ENCODE assay signal across 15 cellular contexts in the genomic region with DNA sequence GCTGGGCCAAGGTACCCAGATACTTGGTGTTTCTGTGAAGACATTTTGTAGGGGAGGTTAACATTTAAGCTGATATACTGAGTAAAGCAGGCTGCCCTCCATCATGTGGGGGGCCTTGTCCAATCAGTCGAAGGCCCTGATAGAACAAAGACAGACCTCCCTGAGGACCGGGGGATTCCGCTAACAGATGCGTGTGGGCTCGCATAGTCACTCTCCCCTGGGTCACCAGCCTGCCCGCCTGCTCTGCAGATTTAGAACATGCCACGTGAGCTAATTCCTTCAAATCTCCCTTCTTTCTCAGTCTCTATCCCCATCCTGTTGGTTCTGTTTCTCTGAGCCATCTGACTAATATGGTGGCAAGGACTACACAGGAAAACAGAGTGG.
"Had no signal": no experiment of that assay in that cellular context is flagged by ENCODE, and none has a peak within 500 bp of the region (broad histone marks: within the 10 kb centered on the region; RNA-seq: fewer than 3 reads in every experiment).

No MANE protein-coding gene starts in this region.

- H3K4me1 ChIP-seq: SJSA1 had no signal

- H3K36me3 ChIP-seq: MG63, SJSA1 had no signal

- H3K27ac ChIP-seq: SJSA1, SK-N-MC had no signal

- H3K4me3 ChIP-seq: MG63, SJSA1, SK-N-MC had no signal

- DNase-seq: KG1, MG63, NCI-H1092, NCI-H1105 treated with DMSO at 0.1 percent for 48 hours, NCI-H1417 treated with DMSO at 0.1 percent for 48 hours, NCI-H146, NCI-H2081, NCI-H2107, NCI-H226, NCI-H446, NCI-H510A, NCI-H524 treated with DMSO at 0.1 percent for 48 hours, SIG-M5 had no signal

- H3K27me3 ChIP-seq: MG63, SJSA1 had no signal

- H3K9me3 ChIP-seq: MG63, SJSA1 had no signal
